18 cellular contexts compared by ENCODE assay signal in genomic region chr6:234706-235372, GRCh38. TPM values are rescaled to one million over a fixed set of nuclear protein-coding genes. Genes with fewer than 3 reads are reported as not detected.
A peak's percentile ranks its signal among the peaks of the same experiment; 100 is the strongest.
DNase-seq lines count a peak whose midpoint lies in the region; ATAC-seq and TF ChIP-seq lines count a peak whose summit lies in the region.
"Had no signal": no experiment of that assay in that cellular context is flagged by ENCODE, and none has a peak within 500 bp of the region (broad histone marks: within the 10 kb centered on the region; RNA-seq: fewer than 3 reads in every experiment).

No MANE protein-coding gene starts in this region.

- peaks cover 66% of the 10 kb centered on the region for H3K4me1 Mint-ChIP-seq in stimulated activated naive CD8-positive, alpha-beta T cell treated with anti-CD3 and anti-CD28 coated beads, Interleukin-15, Interleukin-2, amounts not matched to agents 100 ng/mL and 50 ng/mL, for 24 hours (ENCODE audit: low read depth)
- H3K4me1 Mint-ChIP-seq in effector memory CD8-positive, alpha-beta T cell (ENCODE audit: low read depth in 2 of 2): peaks cover 9 to 20% of the 10 kb centered on the region in 2 donors

- peaks cover 65% of the 10 kb centered on the region for H3K4me1 ChIP-seq in OCI-LY3 (ENCODE audit: low read length)
- no peaks in the 10 kb centered on the region for H3K4me1 ChIP-seq in ascending aorta

- peak overlapping the region; percentile 37; the same call in 1 of the 2 replicates for H3K27ac ChIP-seq in OCI-LY3 (ENCODE audit: low read length)
- H3K27ac ChIP-seq in ascending aorta: no peak overlapping the region
- H3K27ac ChIP-seq: foreskin keratinocyte, HL-60, RWPE1, thoracic aorta had no signal

- peak overlapping the region; percentile 25; the same call in 1 of the 2 replicates for H3K9ac ChIP-seq in OCI-LY3 (ENCODE audit: low read length)

- H3K27ac Mint-ChIP-seq in stimulated activated naive CD8-positive, alpha-beta T cell treated with anti-CD3 and anti-CD28 coated beads, Interleukin-15, Interleukin-2, amounts not matched to agents 100 ng/mL and 50 ng/mL, for 24 hours: peak overlapping the region; percentile 98
- peak overlapping the region; percentile 78 to 91 for H3K27ac Mint-ChIP-seq in effector memory CD8-positive, alpha-beta T cell

- no peak overlapping the region for H3K4me2 ChIP-seq in OCI-LY3 (ENCODE audit: low read length)

- no peak for ATAC-seq in stimulated activated naive CD8-positive, alpha-beta T cell treated with anti-CD3 and anti-CD28 coated beads, Interleukin-15, Interleukin-2, amounts not matched to agents 100 U/mL and 50 U/mL, for 24 hours
- ATAC-seq in effector memory CD8-positive, alpha-beta T cell (replicated peaks): no peak
- ATAC-seq: foreskin keratinocyte, left colon had no signal

- intact Hi-C loops in ascending aorta (cut with DNase I): no loop called here

- H3K4me3 ChIP-seq in OCI-LY3 (ENCODE audit: low read length): no peak overlapping the region
- H3K4me3 ChIP-seq in ascending aorta: no peak overlapping the region

- no peaks in the 10 kb centered on the region for H3K9me3 Mint-ChIP-seq in stimulated activated naive CD8-positive, alpha-beta T cell treated with anti-CD3 and anti-CD28 coated beads, Interleukin-15, Interleukin-2, amounts not matched to agents 100 ng/mL and 50 ng/mL, for 24 hours
- H3K9me3 Mint-ChIP-seq in effector memory CD8-positive, alpha-beta T cell: no peaks in the 10 kb centered on the region

- H3K9me3 ChIP-seq in OCI-LY3 (ENCODE audit: insufficient read depth, low read length): no peaks in the 10 kb centered on the region
- H3K9me3 ChIP-seq in ascending aorta: no peaks in the 10 kb centered on the region
- H3K9me3 ChIP-seq: sigmoid colon, thoracic aorta had no signal

- no peaks in the 10 kb centered on the region for H3K27me3 Mint-ChIP-seq in stimulated activated naive CD8-positive, alpha-beta T cell treated with anti-CD3 and anti-CD28 coated beads, Interleukin-15, Interleukin-2, amounts not matched to agents 100 ng/mL and 50 ng/mL, for 24 hours
- H3K27me3 Mint-ChIP-seq in effector memory CD8-positive, alpha-beta T cell: no peaks in the 10 kb centered on the region

- H3K27me3 ChIP-seq in OCI-LY3 (ENCODE audit: low read depth, low read length) (no peaks in the 10 kb centered on the region), ascending aorta (no peaks in the 10 kb centered on the region)
- H3K27me3 ChIP-seq: foreskin keratinocyte, sigmoid colon had no signal

- TF ChIP-seq CTCF in OCI-LY3 (IDR thresholded peaks at IDR 0.05; ENCODE audit: low read depth, low read length) (no peak), ascending aorta (IDR thresholded peaks at IDR 0.05) (no peak)

- H3K4me3 Mint-ChIP-seq in stimulated activated naive CD8-positive, alpha-beta T cell treated with anti-CD3 and anti-CD28 coated beads, Interleukin-15, Interleukin-2, amounts not matched to agents 100 ng/mL and 50 ng/mL, for 24 hours: no peak overlapping the region
- H3K4me3 Mint-ChIP-seq in effector memory CD8-positive, alpha-beta T cell: peak overlapping the region; percentile 51 to 68

- DNase-seq in stimulated activated naive CD8-positive, alpha-beta T cell treated with anti-CD3 and anti-CD28 coated beads, Interleukin-15, Interleukin-2, amounts not matched to agents 100 U/mL and 50 U/mL, for 24 hours: no peak
- DNase-seq in effector memory CD8-positive, alpha-beta T cell: no peak
- DNase-seq in midbrain (lab: John Stamatoyannopoulos, UW): no peak
- DNase-seq in HCEC 1CT: no peak
- no peak for DNase-seq in ascending aorta (ENCODE audit: low spot score in 2 of 2)
- DNase-seq: anterior cingulate cortex, DMS53, foreskin keratinocyte, Karpas-422, left colon, NCI-H1436, NCI-H2171 treated with DMSO at 0.1 percent for 48 hours, sigmoid colon had no signal

- H3K79me2 ChIP-seq in OCI-LY3 (ENCODE audit: low read length): no peaks in the 10 kb centered on the region

- H2AFZ ChIP-seq in OCI-LY3 (ENCODE audit: low read depth, low read length): no peak overlapping the region

- H3K36me3 ChIP-seq in OCI-LY3 (replicated peaks; ENCODE audit: low read depth, low read length) (no peaks in the 10 kb centered on the region), ascending aorta (no peaks in the 10 kb centered on the region)
- H3K36me3 ChIP-seq: sigmoid colon, thoracic aorta had no signal

- no peaks in the 10 kb centered on the region for H3K36me3 Mint-ChIP-seq in stimulated activated naive CD8-positive, alpha-beta T cell treated with anti-CD3 and anti-CD28 coated beads, Interleukin-15, Interleukin-2, amounts not matched to agents 100 ng/mL and 50 ng/mL, for 24 hours (ENCODE audit: low read depth)
- H3K36me3 Mint-ChIP-seq in effector memory CD8-positive, alpha-beta T cell (ENCODE audit: insufficient read depth): peaks cover 3% of the 10 kb centered on the region

- no peaks in the 10 kb centered on the region for H4K20me1 ChIP-seq in OCI-LY3 (ENCODE audit: insufficient read depth, low read length)

RNA-seq across cellular contexts. Expression of gene DUSP22, which starts 57.4 kb away (rescaled TPM):
- 216 TPM for total RNA-seq in ascending aorta
